In genomic region chr4:184401397-184402171, GRCh38 we compare ENCODE assay signal across 9 cellular contexts.
DNase-seq lines count a peak whose midpoint lies in the region; ATAC-seq and TF ChIP-seq lines count a peak whose summit lies in the region.
"Had no signal": no experiment of that assay in that cellular context is flagged by ENCODE, and none has a peak within 500 bp of the region (broad histone marks: within the 10 kb centered on the region; RNA-seq: fewer than 3 reads in every experiment).

No MANE protein-coding gene starts in this region.

- TF ChIP-seq CTCF in MCF 10A (IDR thresholded peaks at IDR 0.05; ENCODE audit: unreplicated experiment) = no peak
- TF ChIP-seq CTCF in breast epithelium (IDR thresholded peaks at IDR 0.05) = no peak
- no peak for TF ChIP-seq CTCF in ascending aorta (IDR thresholded peaks at IDR 0.05)

- intact Hi-C loops in MCF 10A (cut with micrococcal nuclease) (no loop called here), breast epithelium (cut with DNase I; ENCODE audit: low total_unique reads) (no loop called here), ascending aorta (cut with DNase I) (loop anchor here (2.0 to 5.0 kb wide), 5 partner anchors 17 to 1026 kb away; partner anchors contain the start of genes CASP3, PRIMPOL and UFSP2)

- no TSS peak for BruUV-seq in MCF 10A (replicated peaks; lab: Mats Ljungman, UMichigan)

- POLR2A ChIA-PET in MCF 10A (lab: Yijun Ruan, JAX) = interaction anchor here (0.6 to 2.2 kb wide), 6 partner anchors 13 to 136 kb away, joined by 3 to 10 read pairs (median 6); partner anchors contain the start of gene IRF2
- POLR2A ChIA-PET in naive thymus-derived CD8-positive, alpha-beta T cell (lab: Charles Lee) = no interaction called here

- H3K4me1 Mint-ChIP-seq in MCF 10A (ENCODE audit: insufficient read depth, unreplicated experiment) = peaks cover 31% of the 10 kb centered on the region
- peaks cover 11 to 25% (median 18%) of the 10 kb centered on the region in 4 donors for H3K4me1 Mint-ChIP-seq in naive thymus-derived CD8-positive, alpha-beta T cell

- peak overlapping the region; percentile 50 for H3K4me3 Mint-ChIP-seq in MCF 10A (ENCODE audit: unreplicated experiment)
- H3K4me3 Mint-ChIP-seq in naive thymus-derived CD8-positive, alpha-beta T cell = no peak overlapping the region

- H3K27me3 ChIP-seq in breast epithelium (no peaks in the 10 kb centered on the region), ascending aorta (no peaks in the 10 kb centered on the region), thymus (ENCODE audit: control insufficient read depth, insufficient read depth) (no peaks in the 10 kb centered on the region)

- TF ChIP-seq POLR2A in breast epithelium (IDR thresholded peaks at IDR 0.05) = no peak

- WGBS in thymus = 95% methylated on average over 13 of the region's 13 CpGs

- H3K27ac ChIP-seq in breast epithelium (peak overlapping the region in 1 of 2 donors; percentile 20), ascending aorta (peak overlapping the region; percentile 66 to 71), thymus (ENCODE audit: low read depth) (peak overlapping the region; percentile 25)

- CTCF ChIA-PET in MCF 10A (lab: Yijun Ruan, JAX) = interaction anchor here (0.7 kb wide), 1 partner anchor 904 kb away, joined by 5 read pairs; no protein-coding TSS in a partner anchor

- H3K4me3 ChIP-seq in breast epithelium (no peak overlapping the region), ascending aorta (no peak overlapping the region), thymus (ENCODE audit: low read length) (no peak overlapping the region)

- peaks cover 62% of the 10 kb centered on the region for H3K36me3 Mint-ChIP-seq in MCF 10A (ENCODE audit: insufficient read depth, unreplicated experiment)
- peaks cover 5 to 96% (median 20%) of the 10 kb centered on the region in 3 donors for H3K36me3 Mint-ChIP-seq in naive thymus-derived CD8-positive, alpha-beta T cell

- H3K9me3 Mint-ChIP-seq in MCF 10A (ENCODE audit: unreplicated experiment) = no peaks in the 10 kb centered on the region
- no peaks in the 10 kb centered on the region for H3K9me3 Mint-ChIP-seq in naive thymus-derived CD8-positive, alpha-beta T cell

- no peaks in the 10 kb centered on the region for H3K9me3 ChIP-seq in breast epithelium
- H3K9me3 ChIP-seq in ascending aorta = no peaks in the 10 kb centered on the region
- H3K9me3 ChIP-seq in thymus (ENCODE audit: control insufficient read depth) = no peaks in the 10 kb centered on the region

- peak overlapping the region; percentile 88 for H3K27ac Mint-ChIP-seq in MCF 10A (ENCODE audit: low read depth, unreplicated experiment)
- H3K27ac Mint-ChIP-seq in naive thymus-derived CD8-positive, alpha-beta T cell = peak overlapping the region in 2 of 10 donors; percentile 11 to 22

- DNase-seq in MCF 10A (ENCODE audit: unreplicated experiment) = no peak
- no peak for DNase-seq in breast epithelium (ENCODE audit: low spot score in 2 of 2)
- DNase-seq in ascending aorta (ENCODE audit: low spot score in 2 of 2) = peak in 1 of 2 donors; percentile 49
- peak; percentile 70 for DNase-seq in iPS-NIHi11 (ENCODE audit: low spot score)
- DNase-seq in naive thymus-derived CD8-positive, alpha-beta T cell = no peak
- DNase-seq: OCI-M1 had no signal

- ATAC-seq in HG03175 (IDR thresholded peaks at IDR 0.05; ENCODE audit: unreplicated experiment) = no peak
- ATAC-seq in activated CD4-positive, CD25-positive, alpha-beta regulatory T cell treated with anti-CD3 and anti-CD28 coated beads, Interleukin-2, amount 50 U/mL, for 24 hours = no peak
- no peak for ATAC-seq in naive thymus-derived CD8-positive, alpha-beta T cell

- H3K36me3 ChIP-seq in breast epithelium = no peaks in the 10 kb centered on the region
- H3K36me3 ChIP-seq in ascending aorta = peaks cover 29 to 62% of the 10 kb centered on the region in 2 donors
- peaks cover 66% of the 10 kb centered on the region for H3K36me3 ChIP-seq in thymus (ENCODE audit: control insufficient read depth, insufficient read depth)

- H3K27me3 Mint-ChIP-seq in MCF 10A (ENCODE audit: insufficient read depth, unreplicated experiment) = no peaks in the 10 kb centered on the region
- H3K27me3 Mint-ChIP-seq in naive thymus-derived CD8-positive, alpha-beta T cell = no peaks in the 10 kb centered on the region

- no peaks in the 10 kb centered on the region for H3K4me1 ChIP-seq in breast epithelium
- H3K4me1 ChIP-seq in ascending aorta = peaks cover 0 to 29% of the 10 kb centered on the region in 2 donors
- no peaks in the 10 kb centered on the region for H3K4me1 ChIP-seq in thymus (ENCODE audit: control insufficient read depth, insufficient read depth, low read length)
